Comparison of ENCODE assay signal across 9 cellular contexts in genomic region chr22:39524753-39525657, GRCh38. TPM values are rescaled to one million over a fixed set of nuclear protein-coding genes. Genes with fewer than 3 reads are reported as not detected.
DNase-seq lines count a peak whose midpoint lies in the region; ATAC-seq and TF ChIP-seq lines count a peak whose summit lies in the region.
"Had no signal": no experiment of that assay in that cellular context is flagged by ENCODE, and none has a peak within 500 bp of the region (broad histone marks: within the 10 kb centered on the region; RNA-seq: fewer than 3 reads in every experiment).

No MANE protein-coding gene starts in this region.

- H2BK5ac ChIP-seq in H9 (ENCODE audit: insufficient read length, low read length): no peak overlapping the region

- CTCF ChIA-PET in CD4-positive, alpha-beta memory T cell (lab: Charles Lee; ENCODE audit: partially characterized antibody): interaction anchor here (1.8 to 12.4 kb wide), 2 partner anchors 9 to 31 kb away, joined by 5 to 345 read pairs; no protein-coding TSS in a partner anchor

- H3K36me3 ChIP-seq in CD4-positive, alpha-beta memory T cell (ENCODE audit: insufficient read depth, low read length): peaks cover 48% of the 10 kb centered on the region

- no peak overlapping the region for H3K9ac ChIP-seq in H9 (ENCODE audit: extremely low read depth, insufficient read length, low read length)

- H4K20me1 ChIP-seq in H9 (ENCODE audit: control insufficient read depth, insufficient read depth, insufficient read length): peaks cover 9% of the 10 kb centered on the region

- intact Hi-C loops in CD4-positive, alpha-beta memory T cell (cut with micrococcal nuclease): loop anchor here (10.0 kb wide), 1 partner anchor 280 kb away; the partner anchor contains the start of gene PDGFB
- intact Hi-C loops in activated T-helper 1 cell treated with anti-CD3 and anti-CD28 coated beads, Interleukin-12 subunit alpha, Interleukin-12 subunit beta, Interleukin-2, Interleukin-4 antibody, amounts not matched to agents 30 ng/mL and 10 ng/mL and 1 ng/mL, durations not matched to agents 14 hours and 24 hours and 36 hours (cut with micrococcal nuclease): loop anchor here (5.0 kb wide), 2 partner anchors 353 to 1922 kb away; partner anchors contain the start of gene TOB2
- intact Hi-C loops in natural killer cell (cut with micrococcal nuclease): no loop called here

- no peak for DNase-seq in CD4-positive, alpha-beta memory T cell
- DNase-seq in HL-60 (ENCODE audit: low read depth in 1 of 2, low spot score in 1 of 2) (no peak), natural killer cell (no peak), NCI-H1436 (lab: John Stamatoyannopoulos, UW) (no peak), GM19238 (ENCODE audit: insufficient read length, low spot score) (no peak), H9 (no peak)
- no peak for DNase-seq in activated T-helper 1 cell treated with anti-CD3 and anti-CD28 coated beads, Interleukin-12 subunit alpha, Interleukin-12 subunit beta, Interleukin-2, Interleukin-4 antibody, amounts not matched to agents 30 ng/mL and 10 ng/mL and 1 ng/mL, durations not matched to agents 14 hours and 24 hours and 36 hours (ENCODE audit: low spot score)
- DNase-seq: SHP77 had no signal

- peaks cover 0 to 12% (median 1%) of the 10 kb centered on the region in 8 donors for H3K9me3 Mint-ChIP-seq in CD4-positive, alpha-beta memory T cell
- H3K9me3 Mint-ChIP-seq in activated T-helper 1 cell treated with anti-CD3 and anti-CD28 coated beads, Interleukin-12 subunit alpha, Interleukin-12 subunit beta, Interleukin-2, Interleukin-4 antibody, amounts not matched to agents 30 ng/mL and 10 ng/mL and 1 ng/mL, durations not matched to agents 14 hours and 24 hours and 36 hours: no peaks in the 10 kb centered on the region
- no peaks in the 10 kb centered on the region for H3K9me3 Mint-ChIP-seq in natural killer cell
- H3K9me3 Mint-ChIP-seq in H9: peaks cover 0 to 2% of the 10 kb centered on the region in 2 experiments; a peak in 3 of 5 replicates

- peak overlapping the region in 6 of 7 donors; percentile 47 to 100 (median 86) for H3K27ac Mint-ChIP-seq in CD4-positive, alpha-beta memory T cell
- peak overlapping the region; percentile 87 for H3K27ac Mint-ChIP-seq in activated T-helper 1 cell treated with anti-CD3 and anti-CD28 coated beads, Interleukin-12 subunit alpha, Interleukin-12 subunit beta, Interleukin-2, Interleukin-4 antibody, amounts not matched to agents 30 ng/mL and 10 ng/mL and 1 ng/mL, durations not matched to agents 14 hours and 24 hours and 36 hours
- peak overlapping the region; percentile 73 to 79 for H3K27ac Mint-ChIP-seq in natural killer cell
- peak overlapping the region in 1 of 3 experiments; percentile 55; a peak in 4 of 7 replicates for H3K27ac Mint-ChIP-seq in H9

- no peak overlapping the region for H3T11ph ChIP-seq in H9 (ENCODE audit: low read length)

- POLR2A ChIA-PET in CD4-positive, alpha-beta memory T cell (lab: Charles Lee; ENCODE audit: partially characterized antibody): interaction anchor here (0.6 to 14.5 kb wide), 13 partner anchors 5 to 560 kb away, joined by 3 to 165 read pairs (median 4); partner anchors contain the start of genes MIEF1, RPL3, RPS19BP1 and TAB1

- H4K91ac ChIP-seq in H9 (ENCODE audit: insufficient read length, low read depth, low read length): no peak overlapping the region

- no peak overlapping the region for H4K5ac ChIP-seq in H9 (ENCODE audit: insufficient read length, low read depth, low read length)

- no peak for TF ChIP-seq CTCF in HL-60 (IDR thresholded peaks at IDR 0.05; ENCODE audit: insufficient read depth, low read length)
- TF ChIP-seq CTCF in natural killer cell (IDR thresholded peaks at IDR 0.05): no peak
- TF ChIP-seq CTCF in H9 (conservative IDR thresholded peaks at IDR 0.05): no peak

- no peak overlapping the region for H3K4ac ChIP-seq in H9 (ENCODE audit: low read depth, low read length)

- peaks cover 6% of the 10 kb centered on the region for H3K23me2 ChIP-seq in H9 (ENCODE audit: insufficient read length, low read depth, low read length, poor library complexity, severe bottlenecking)

- no peak overlapping the region for H2BK15ac ChIP-seq in H9 (ENCODE audit: low read depth, low read length)

- ATAC-seq in natural killer cell (no peak), HG02852 (IDR thresholded peaks at IDR 0.05; ENCODE audit: unreplicated experiment) (no peak)

- no peak overlapping the region for H2BK120ac ChIP-seq in H9 (ENCODE audit: low read depth, low read length, poor library complexity, severe bottlenecking)

- no peak overlapping the region for H3K4me2 ChIP-seq in H9 (ENCODE audit: insufficient read depth, insufficient read length, low read length)

- peak overlapping the region; percentile 18 to 78 (median 56) for H3K4me3 Mint-ChIP-seq in CD4-positive, alpha-beta memory T cell
- peak overlapping the region; percentile 76 for H3K4me3 Mint-ChIP-seq in activated T-helper 1 cell treated with anti-CD3 and anti-CD28 coated beads, Interleukin-12 subunit alpha, Interleukin-12 subunit beta, Interleukin-2, Interleukin-4 antibody, amounts not matched to agents 30 ng/mL and 10 ng/mL and 1 ng/mL, durations not matched to agents 14 hours and 24 hours and 36 hours
- H3K4me3 Mint-ChIP-seq in natural killer cell: peak overlapping the region; percentile 51
- peak overlapping the region in 1 of 2 experiments; percentile 41; a peak in 2 of 5 replicates for H3K4me3 Mint-ChIP-seq in H9

- H2BK20ac ChIP-seq in H9 (ENCODE audit: low read depth, low read length, poor library complexity, severe bottlenecking): no peak overlapping the region

- no peak overlapping the region for H3K14ac ChIP-seq in H9 (ENCODE audit: insufficient read depth, low read length)

- H4K8ac ChIP-seq in H9 (replicated peaks; ENCODE audit: insufficient read length, low read depth, low read length): no peak overlapping the region

- H3K23ac ChIP-seq in H9 (ENCODE audit: insufficient read length, low read depth, low read length): no peak overlapping the region

- no peak overlapping the region for H2AK5ac ChIP-seq in H9 (ENCODE audit: insufficient read length, low read length)

- no peaks in the 10 kb centered on the region for H3K27me3 ChIP-seq in CD4-positive, alpha-beta memory T cell (ENCODE audit: insufficient read depth, low read length)
- no peaks in the 10 kb centered on the region for H3K27me3 ChIP-seq in HL-60 (ENCODE audit: insufficient read depth, poor library complexity, severe bottlenecking)
- no peaks in the 10 kb centered on the region for H3K27me3 ChIP-seq in H9 (ENCODE audit: insufficient read depth, low read length)

- H3K4me1 Mint-ChIP-seq in CD4-positive, alpha-beta memory T cell: peaks cover 42 to 92% (median 74%) of the 10 kb centered on the region in 4 donors
- peaks cover 80% of the 10 kb centered on the region for H3K4me1 Mint-ChIP-seq in activated T-helper 1 cell treated with anti-CD3 and anti-CD28 coated beads, Interleukin-12 subunit alpha, Interleukin-12 subunit beta, Interleukin-2, Interleukin-4 antibody, amounts not matched to agents 30 ng/mL and 10 ng/mL and 1 ng/mL, durations not matched to agents 14 hours and 24 hours and 36 hours (ENCODE audit: low read depth)
- peaks cover 67 to 71% of the 10 kb centered on the region in 2 donors for H3K4me1 Mint-ChIP-seq in natural killer cell
- peaks cover 32 to 41% of the 10 kb centered on the region in 2 experiments for H3K4me1 Mint-ChIP-seq in H9

- H3K79me2 ChIP-seq in H9 (ENCODE audit: insufficient read depth, low read length): peaks cover 8% of the 10 kb centered on the region; the same call in 1 of the 2 replicates

- no peak overlapping the region for H3K27ac ChIP-seq in CD4-positive, alpha-beta memory T cell (ENCODE audit: low read depth, low read length)
- H3K27ac ChIP-seq in HL-60 (replicated peaks) (0 out of 2 replicates have a peak overlapping the region, but pooled peaks have one; percentile 5), H9 (ENCODE audit: insufficient read length, low read depth, low read length) (no peak overlapping the region)

- H3K79me1 ChIP-seq in H9 (ENCODE audit: insufficient read depth, low read depth, low read length, poor library complexity, severe bottlenecking): no peaks in the 10 kb centered on the region

- H3K27me3 Mint-ChIP-seq in CD4-positive, alpha-beta memory T cell: peaks cover 2 to 3% of the 10 kb centered on the region in 2 donors
- peaks cover 2% of the 10 kb centered on the region for H3K27me3 Mint-ChIP-seq in activated T-helper 1 cell treated with anti-CD3 and anti-CD28 coated beads, Interleukin-12 subunit alpha, Interleukin-12 subunit beta, Interleukin-2, Interleukin-4 antibody, amounts not matched to agents 30 ng/mL and 10 ng/mL and 1 ng/mL, durations not matched to agents 14 hours and 24 hours and 36 hours (ENCODE audit: insufficient read depth)
- H3K27me3 Mint-ChIP-seq in natural killer cell (ENCODE audit: low read depth in 2 of 2): no peaks in the 10 kb centered on the region
- H3K27me3 Mint-ChIP-seq in H9 (ENCODE audit: low read depth): peaks cover 2% of the 10 kb centered on the region

- H3K36me3 Mint-ChIP-seq in CD4-positive, alpha-beta memory T cell: peaks cover 25 to 77% of the 10 kb centered on the region in 2 donors
- peaks cover 66% of the 10 kb centered on the region for H3K36me3 Mint-ChIP-seq in activated T-helper 1 cell treated with anti-CD3 and anti-CD28 coated beads, Interleukin-12 subunit alpha, Interleukin-12 subunit beta, Interleukin-2, Interleukin-4 antibody, amounts not matched to agents 30 ng/mL and 10 ng/mL and 1 ng/mL, durations not matched to agents 14 hours and 24 hours and 36 hours (ENCODE audit: low read depth)
- H3K36me3 Mint-ChIP-seq in natural killer cell: no peaks in the 10 kb centered on the region
- peaks cover 31 to 72% (median 61%) of the 10 kb centered on the region in 3 experiments for H3K36me3 Mint-ChIP-seq in H9 (ENCODE audit: insufficient read depth in 1 of 3, low read depth in 3 of 3)

- no peak overlapping the region for H3K4me3 ChIP-seq in CD4-positive, alpha-beta memory T cell (ENCODE audit: low read length in 2 of 2)
- no peak overlapping the region for H3K4me3 ChIP-seq in HL-60 (replicated peaks; ENCODE audit: insufficient read depth, low read length)

- H3K18ac ChIP-seq in H9 (ENCODE audit: insufficient read length, low read depth, low read length): no peak overlapping the region

- no CpG with 5 or more reads among the region's 10 CpGs for WGBS in H9 (ENCODE audit: extremely low coverage, insufficient read length, low lambda C conversion rate)

- no peak overlapping the region for H2BK12ac ChIP-seq in H9 (ENCODE audit: insufficient read length, low read depth, low read length)

- no peak overlapping the region for H3K56ac ChIP-seq in H9 (ENCODE audit: insufficient read length, low read depth, low read length)

- H3K4me1 ChIP-seq in CD4-positive, alpha-beta memory T cell (ENCODE audit: insufficient read depth, low read length): peaks cover 80% of the 10 kb centered on the region
- no peaks in the 10 kb centered on the region; the same call in 1 of the 2 replicates for H3K4me1 ChIP-seq in H9 (ENCODE audit: insufficient read depth, low read length)

- no peak overlapping the region for H2AFZ ChIP-seq in H9 (ENCODE audit: low read length)

- H3K9me3 ChIP-seq in CD4-positive, alpha-beta memory T cell (ENCODE audit: control insufficient read depth in 1 of 2, low read length in 2 of 2): no peaks in the 10 kb centered on the region
- H3K9me3 ChIP-seq in H9 (ENCODE audit: control insufficient read depth, low read depth, low read length): no peaks in the 10 kb centered on the region

RNA-seq across cellular contexts. Expression of gene ATF4, which starts 4.6 kb away (rescaled TPM):
- 100 to 1,000 TPM; 265 to 278 TPM for total RNA-seq in CD4-positive, alpha-beta memory T cell
- polyA plus RNA-seq in CD4-positive, alpha-beta memory T cell: 100 to 1,000 TPM in 1 of 2 donors, 10 to 100 TPM in 1; 44.4 to 109 TPM
- 387 and 390 TPM in 2 replicates for total RNA-seq in activated T-helper 1 cell treated with anti-CD3 and anti-CD28 coated beads, Interleukin-12 subunit alpha, Interleukin-12 subunit beta, Interleukin-2, Interleukin-4 antibody, amounts not matched to agents 30 ng/mL and 10 ng/mL and 1 ng/mL, durations not matched to agents 14 hours and 24 hours and 36 hours
- 100 to 1,000 TPM; 235 to 242 (median 238) TPM for total RNA-seq in natural killer cell
- total RNA-seq in H9 (2021): 455 TPM in 2 replicates

RNA-seq across cellular contexts. Expression of gene RPS19BP1, which starts 7.5 kb away (rescaled TPM):
- 10 to 100 TPM; 66.9 to 67.1 TPM for total RNA-seq in CD4-positive, alpha-beta memory T cell
- polyA plus RNA-seq in CD4-positive, alpha-beta memory T cell: 100 to 1,000 TPM; 103 to 112 TPM
- total RNA-seq in activated T-helper 1 cell treated with anti-CD3 and anti-CD28 coated beads, Interleukin-12 subunit alpha, Interleukin-12 subunit beta, Interleukin-2, Interleukin-4 antibody, amounts not matched to agents 30 ng/mL and 10 ng/mL and 1 ng/mL, durations not matched to agents 14 hours and 24 hours and 36 hours: 98.7 and 101 TPM in 2 replicates
- total RNA-seq in natural killer cell (10 to 100 TPM; 56.7 to 66.5 (median 61.3) TPM), H9 (2021) (65.0 and 72.2 TPM in 2 replicates)

RNA-seq across cellular contexts. Expression of gene MIEF1, which starts 22.9 kb away (rescaled TPM):
- 10 to 100 TPM; 40.5 to 44.3 TPM for total RNA-seq in CD4-positive, alpha-beta memory T cell
- 10 to 100 TPM; 15.4 to 27.5 TPM for polyA plus RNA-seq in CD4-positive, alpha-beta memory T cell
- 59.4 and 60.2 TPM in 2 replicates for total RNA-seq in activated T-helper 1 cell treated with anti-CD3 and anti-CD28 coated beads, Interleukin-12 subunit alpha, Interleukin-12 subunit beta, Interleukin-2, Interleukin-4 antibody, amounts not matched to agents 30 ng/mL and 10 ng/mL and 1 ng/mL, durations not matched to agents 14 hours and 24 hours and 36 hours
- total RNA-seq in natural killer cell (10 to 100 TPM; 16.1 to 27.6 (median 25.1) TPM), H9 (2021) (32.6 and 34.7 TPM in 2 replicates)

RNA-seq across cellular contexts. Expression of gene CACNA1I, which starts 45.5 kb away (rescaled TPM):
- 10 to 100 TPM; 57.8 to 58.0 TPM for total RNA-seq in CD4-positive, alpha-beta memory T cell
- 1 to 10 TPM in 1 of 2 donors, under 1 TPM in 1; 0.30 to 1.6 TPM for polyA plus RNA-seq in CD4-positive, alpha-beta memory T cell
- total RNA-seq in activated T-helper 1 cell treated with anti-CD3 and anti-CD28 coated beads, Interleukin-12 subunit alpha, Interleukin-12 subunit beta, Interleukin-2, Interleukin-4 antibody, amounts not matched to agents 30 ng/mL and 10 ng/mL and 1 ng/mL, durations not matched to agents 14 hours and 24 hours and 36 hours: 0.02 and 0.03 TPM in 2 replicates
- total RNA-seq in natural killer cell: under 1 TPM; 0.05 to 0.83 (median 0.72) TPM
- 0.50 and 0.53 TPM in 2 replicates for total RNA-seq in H9 (2021)
